Comparison of ENCODE assay signal across 9 cellular contexts in genomic region chr3:160038862-160039562, GRCh38. TPM values are rescaled to one million over a fixed set of nuclear protein-coding genes. Genes with fewer than 3 reads are reported as not detected.
A peak's percentile ranks its signal among the peaks of the same experiment; 100 is the strongest.
DNase-seq lines count a peak whose midpoint lies in the region; ATAC-seq and TF ChIP-seq lines count a peak whose summit lies in the region.
"Had no signal": no experiment of that assay in that cellular context is flagged by ENCODE, and none has a peak within 500 bp of the region (broad histone marks: within the 10 kb centered on the region; RNA-seq: fewer than 3 reads in every experiment).

No MANE protein-coding gene starts in this region.

- TF ChIP-seq CTCF in GM13976 (IDR thresholded peaks at IDR 0.05; ENCODE audit: borderline replicate concordance, control extremely low read depth, extremely low read depth, insufficient read depth, missing control alignments): no peak
- TF ChIP-seq CTCF in MM.1S (IDR thresholded peaks at IDR 0.05; ENCODE audit: low read length): no peak

- no peak overlapping the region for H2AFZ ChIP-seq in MM.1S (ENCODE audit: low read length)

- H3K4me1 ChIP-seq in HUES64 (ENCODE audit: insufficient read depth, low read length) (peaks cover 10% of the 10 kb centered on the region), MM.1S (ENCODE audit: low read length) (no peaks in the 10 kb centered on the region)

- in situ Hi-C loops in GM13976 (cut with MboI; ENCODE audit: low sequenced_read_pairs, unreplicated experiment): loop anchor here (10.0 kb wide), 1 partner anchor 306 kb away; no protein-coding TSS in a partner anchor

- H3K36me3 ChIP-seq in HUES64 (ENCODE audit: insufficient read depth, low read length) (no peaks in the 10 kb centered on the region), MM.1S (replicated peaks; ENCODE audit: insufficient read depth, low read length) (no peaks in the 10 kb centered on the region)

- H3K79me2 ChIP-seq in MM.1S (ENCODE audit: low read length): no peaks in the 10 kb centered on the region

- H3K4me1 Mint-ChIP-seq in central memory CD8-positive, alpha-beta T cell: no peaks in the 10 kb centered on the region

- peaks cover 45% of the 10 kb centered on the region for H3K27me3 Mint-ChIP-seq in central memory CD8-positive, alpha-beta T cell

- H3K9me2 ChIP-seq in MM.1S (replicated peaks; ENCODE audit: insufficient read depth, low read length): no peaks in the 10 kb centered on the region

- ATAC-seq in central memory CD8-positive, alpha-beta T cell (replicated peaks; ENCODE audit: extremely low read depth, poor library complexity, severe bottlenecking): peak; percentile 14
- no peak for ATAC-seq in HG02798 (IDR thresholded peaks at IDR 0.05; ENCODE audit: poor library complexity, unreplicated experiment)
- ATAC-seq: K562 had no signal

- DNase-seq in GM13976 (ENCODE audit: low spot score): peak; percentile 46
- no peak for DNase-seq in central memory CD8-positive, alpha-beta T cell (ENCODE audit: low spot score in 2 of 2)
- DNase-seq in mucosa of gallbladder (ENCODE audit: low spot score): peak; percentile 11
- DNase-seq in NCI-H1930 (lab: John Stamatoyannopoulos, UW): no peak
- DNase-seq in AML-193 (lab: John Stamatoyannopoulos, UW): no peak
- no peak for DNase-seq in MM.1S

- 4% methylated on average over 36 of the region's 36 CpGs for WGBS in HUES64

- peaks cover 6% of the 10 kb centered on the region for H3K9me3 Mint-ChIP-seq in central memory CD8-positive, alpha-beta T cell

- H3K27ac Mint-ChIP-seq in central memory CD8-positive, alpha-beta T cell (ENCODE audit: low read depth): no peak overlapping the region

- H3K4me2 ChIP-seq in MM.1S (ENCODE audit: low read depth, low read length): no peak overlapping the region

- H3K36me3 Mint-ChIP-seq in central memory CD8-positive, alpha-beta T cell (ENCODE audit: insufficient read depth): no peaks in the 10 kb centered on the region

- H3K4me3 Mint-ChIP-seq in central memory CD8-positive, alpha-beta T cell: no peak overlapping the region

- H3K4me3 ChIP-seq in HUES64 (ENCODE audit: low read length) (peak overlapping the region; percentile 72), MM.1S (ENCODE audit: low read length) (no peak overlapping the region)
- H3K4me3 ChIP-seq: K562 had no signal

- peaks cover 19% of the 10 kb centered on the region for H3K27me3 ChIP-seq in HUES64 (ENCODE audit: insufficient read depth, low read length)
- no peaks in the 10 kb centered on the region for H3K27me3 ChIP-seq in MM.1S (replicated peaks; ENCODE audit: insufficient read depth, low read length)

- H3F3A ChIP-seq in MM.1S (ENCODE audit: insufficient read depth, low read length): no peaks in the 10 kb centered on the region

- H3K9me3 ChIP-seq in HUES64 (ENCODE audit: insufficient read depth, low read depth, low read length): peaks cover 3% of the 10 kb centered on the region; the same call in 1 of the 2 replicates
- no peaks in the 10 kb centered on the region for H3K9me3 ChIP-seq in MM.1S (replicated peaks; ENCODE audit: insufficient read depth, low read length)

- peak overlapping the region; percentile 69 for H3K9ac ChIP-seq in HUES64 (ENCODE audit: low read depth, low read length)
- H3K9ac ChIP-seq in MM.1S (ENCODE audit: low read length): no peak overlapping the region

- H3K27ac ChIP-seq in HUES64 (ENCODE audit: low read depth, low read length) (no peak overlapping the region), MM.1S (ENCODE audit: low read length) (no peak overlapping the region)

- H4K20me1 ChIP-seq in MM.1S (ENCODE audit: insufficient read depth, low read length): no peaks in the 10 kb centered on the region

RNA-seq across cellular contexts. Expression of gene IL12A, which starts 50.4 kb away (rescaled TPM):
- 0.50 TPM for polyA plus RNA-seq in HUES64 (2013, experiment 1 of 2)
- polyA plus RNA-seq in HUES64 (2013, experiment 2 of 2): 0.44 TPM
- total RNA-seq in mucosa of gallbladder: 0.14 TPM
- total RNA-seq: K562 had no signal
- polyA plus RNA-seq: K562 had no signal

Comparison
In these comparisons a context has a peak if more than half of its experiments do, and no peak if none do; other contexts are left out.
1. DNase-seq: peak in GM13976 (single experiment) and mucosa of gallbladder (single experiment); none in central memory CD8-positive, alpha-beta T cell (0 of 2), NCI-H1930 (0 of 2), AML-193 (0 of 2) and MM.1S (single experiment).